Comparison of ENCODE assay signal across 10 cellular contexts in genomic region chr17:58786586-58787295, GRCh38. TPM values are rescaled to one million over a fixed set of nuclear protein-coding genes. Genes with fewer than 3 reads are reported as not detected.
DNase-seq lines count a peak whose midpoint lies in the region; ATAC-seq and TF ChIP-seq lines count a peak whose summit lies in the region.
"Had no signal": no experiment of that assay in that cellular context is flagged by ENCODE, and none has a peak within 500 bp of the region (broad histone marks: within the 10 kb centered on the region; RNA-seq: fewer than 3 reads in every experiment).

No MANE protein-coding gene starts in this region.

- no peaks in the 10 kb centered on the region for H3K36me3 ChIP-seq in SK-N-SH (replicated peaks in 1 of 2; ENCODE audit: control insufficient read depth in 1 of 2, insufficient read depth in 2 of 2, low read length in 1 of 2)
- H3K36me3 ChIP-seq: prostate gland had no signal

- H3K79me2 ChIP-seq in SK-N-SH (ENCODE audit: insufficient read depth) = no peaks in the 10 kb centered on the region

- peak overlapping the region; percentile 12; the same call in 1 of the 2 replicates for H2AFZ ChIP-seq in SK-N-SH (ENCODE audit: low read depth)

- peaks cover 8% of the 10 kb centered on the region; the same call in 1 of the 2 replicates for H3K27me3 ChIP-seq in SK-N-SH (ENCODE audit: insufficient read depth)
- H3K27me3 ChIP-seq in foreskin keratinocyte = no peaks in the 10 kb centered on the region

- ATAC-seq in foreskin keratinocyte = no peak
- ATAC-seq in HG02588 (IDR thresholded peaks at IDR 0.05; ENCODE audit: unreplicated experiment) = no peak

- no peak overlapping the region for H3K9ac ChIP-seq in SK-N-SH

- CTCF ChIA-PET in SK-N-SH (lab: Yijun Ruan, JAX) = interaction anchor here (1.0 to 1.5 kb wide), 5 partner anchors 10 to 76 kb away, joined by 3 read pairs; no protein-coding TSS in a partner anchor

- H4K20me1 ChIP-seq in SK-N-SH (ENCODE audit: insufficient read depth) = no peaks in the 10 kb centered on the region

- TF ChIP-seq RAD21 in SK-N-SH (IDR thresholded peaks at IDR 0.05; ENCODE audit: low read length) = no peak; the same call in 1 of the 2 replicates

- peaks cover 7 to 10% of the 10 kb centered on the region in 2 experiments; a peak in 3 of 4 replicates for H3K4me1 ChIP-seq in SK-N-SH (ENCODE audit: control insufficient read depth in 1 of 2, insufficient read depth in 2 of 2, low read depth in 1 of 2, low read length in 1 of 2)
- H3K4me1 ChIP-seq in foreskin keratinocyte = peaks cover 5% of the 10 kb centered on the region
- H3K4me1 ChIP-seq: prostate gland had no signal

- TF ChIP-seq EP300 in SK-N-SH (IDR thresholded peaks at IDR 0.05; ENCODE audit: borderline replicate concordance in 1 of 2, low read depth in 1 of 2, low read length in 1 of 2) = peak in 1 of 2 experiments; percentile 62; a peak in 2 of 4 replicates

- WGBS in SK-N-SH (ENCODE audit: low lambda C conversion rate) = 6% methylated on average over 3 of the region's 3 CpGs

- H3F3A ChIP-seq in SK-N-SH (replicated peaks; ENCODE audit: insufficient read depth) = peaks cover 15% of the 10 kb centered on the region

- peak overlapping the region; percentile 58 for H3K4me2 ChIP-seq in SK-N-SH

- H3K9me3 ChIP-seq in SK-N-SH = no peaks in the 10 kb centered on the region
- H3K9me3 ChIP-seq: prostate gland had no signal

- TF ChIP-seq CTCF in SK-N-SH (IDR thresholded peaks at IDR 0.05) = no peak
- no peak for TF ChIP-seq CTCF in foreskin keratinocyte (conservative IDR thresholded peaks at IDR 0.05)

- H3K27ac ChIP-seq in SK-N-SH (ENCODE audit: low read depth in 2 of 2, low read length in 1 of 2) (peak overlapping the region; percentile 80 to 89), foreskin keratinocyte (no peak overlapping the region)
- H3K27ac ChIP-seq: prostate gland had no signal

- H3K4me3 ChIP-seq in SK-N-SH (ENCODE audit: low read depth in 2 of 2, low read length in 1 of 2) = peak overlapping the region; percentile 1 to 12; a peak in 1 of 4 replicates
- H3K4me3 ChIP-seq: prostate gland had no signal

- POLR2A ChIA-PET in SK-N-SH (lab: Yijun Ruan, JAX) = interaction anchor here (1.0 kb wide), 2 partner anchors 30 to 126 kb away, joined by 3 to 4 read pairs; no protein-coding TSS in a partner anchor

- H3K9me2 ChIP-seq in SK-N-SH = no peaks in the 10 kb centered on the region

- DNase-seq in A172 (ENCODE audit: low spot score) = peak; percentile 70
- peak; percentile 77 for DNase-seq in HCEC 1CT
- peak; percentile 21 for DNase-seq in SK-N-SH
- DNase-seq in foreskin keratinocyte = peak; percentile 30 to 60
- no peak for DNase-seq in NCI-H774 (lab: John Stamatoyannopoulos, UW)
- DNase-seq in activated T-cell treated with anti-CD3 and anti-CD28 coated beads, Interleukin-2, amount 50 U/mL, for 48 hours = no peak
- DNase-seq in SKM-1 (lab: John Stamatoyannopoulos, UW; ENCODE audit: unreplicated experiment) = no peak
- DNase-seq: kidney had no signal

TF ChIP-seq in SK-N-SH, 30 proteins besides CTCF, POLR2A, EP300 and RAD21:
- TF ChIP-seq NFIC (IDR thresholded peaks at IDR 0.05; ENCODE audit: borderline replicate concordance) (peak; percentile 96), IRF3 (IDR thresholded peaks at IDR 0.05; ENCODE audit: low read depth, low read length) (no peak), FOSL2 (IDR thresholded peaks at IDR 0.05; ENCODE audit: borderline replicate concordance, low read depth) (peak; percentile 82; the same call in 1 of the 2 replicates), MXI1 (IDR thresholded peaks at IDR 0.05; ENCODE audit: low read depth, low read length) (no peak), JUND (IDR thresholded peaks at IDR 0.05) (peak; percentile 75), USF1 (IDR thresholded peaks at IDR 0.05; ENCODE audit: borderline replicate concordance, low read depth) (no peak), RCOR1 (IDR thresholded peaks at IDR 0.05; ENCODE audit: low read length) (peak; percentile 88), FOXM1 (IDR thresholded peaks at IDR 0.05; ENCODE audit: low read depth) (peak; percentile 34; the same call in 1 of the 2 replicates), GATA2 (CRISPR knock-in tag; IDR thresholded peaks at IDR 0.05) (no peak), TCF12 (IDR thresholded peaks at IDR 0.05) (peak; percentile 83), RFX5 (IDR thresholded peaks at IDR 0.05; ENCODE audit: low read length) (no peak), TEAD4 (IDR thresholded peaks at IDR 0.05; ENCODE audit: borderline replicate concordance, insufficient read depth) (peak; percentile 52; the same call in 1 of the 2 replicates), PBX3 (IDR thresholded peaks at IDR 0.05) (peak; percentile 73), POLR2AphosphoS5 (IDR thresholded peaks at IDR 0.05; ENCODE audit: low read depth, low read length) (peak; percentile 54; the same call in 1 of the 2 replicates)
TF ChIP-seq in SK-N-SH: peak in this region for 9.

RNA-seq across cellular contexts. Expression of gene PPM1E, which starts 31.1 kb away (rescaled TPM):
- 0.21 and 0.22 TPM in 2 replicates for total RNA-seq in A172 (2014; rRNA removed; shearing (Covaris generic))
- polyA plus RNA-seq in SK-N-SH (2012; rRNA removed) (0.08 and 0.34 TPM in 2 replicates), foreskin keratinocyte (0.01 TPM in 1 of 2 replicates, not detected in the other)
- polyA plus RNA-seq in SK-N-SH (2012; cell fraction: cytosol; rRNA removed) = 0.40 and 0.64 TPM in 2 replicates
- polyA plus RNA-seq in SK-N-SH (2012; cell fraction: nucleus; rRNA removed) = 0.15 TPM in 2 replicates
- total RNA-seq in foreskin keratinocyte = 0.04 and 0.07 TPM in 2 replicates

Comparison
In these comparisons a context has a peak if more than half of its experiments do, and no peak if none do; other contexts are left out.
1. DNase-seq: peak in A172 (single experiment), HCEC 1CT (single experiment), SK-N-SH (single experiment) and foreskin keratinocyte (2 of 2); none in NCI-H774 (single experiment), activated T-cell treated with anti-CD3 and anti-CD28 coated beads, Interleukin-2, amount 50 U/mL, for 48 hours (0 of 2) and SKM-1 (single experiment).